Comparison of ENCODE assay signal across 8 cellular contexts in the genomic region with DNA sequence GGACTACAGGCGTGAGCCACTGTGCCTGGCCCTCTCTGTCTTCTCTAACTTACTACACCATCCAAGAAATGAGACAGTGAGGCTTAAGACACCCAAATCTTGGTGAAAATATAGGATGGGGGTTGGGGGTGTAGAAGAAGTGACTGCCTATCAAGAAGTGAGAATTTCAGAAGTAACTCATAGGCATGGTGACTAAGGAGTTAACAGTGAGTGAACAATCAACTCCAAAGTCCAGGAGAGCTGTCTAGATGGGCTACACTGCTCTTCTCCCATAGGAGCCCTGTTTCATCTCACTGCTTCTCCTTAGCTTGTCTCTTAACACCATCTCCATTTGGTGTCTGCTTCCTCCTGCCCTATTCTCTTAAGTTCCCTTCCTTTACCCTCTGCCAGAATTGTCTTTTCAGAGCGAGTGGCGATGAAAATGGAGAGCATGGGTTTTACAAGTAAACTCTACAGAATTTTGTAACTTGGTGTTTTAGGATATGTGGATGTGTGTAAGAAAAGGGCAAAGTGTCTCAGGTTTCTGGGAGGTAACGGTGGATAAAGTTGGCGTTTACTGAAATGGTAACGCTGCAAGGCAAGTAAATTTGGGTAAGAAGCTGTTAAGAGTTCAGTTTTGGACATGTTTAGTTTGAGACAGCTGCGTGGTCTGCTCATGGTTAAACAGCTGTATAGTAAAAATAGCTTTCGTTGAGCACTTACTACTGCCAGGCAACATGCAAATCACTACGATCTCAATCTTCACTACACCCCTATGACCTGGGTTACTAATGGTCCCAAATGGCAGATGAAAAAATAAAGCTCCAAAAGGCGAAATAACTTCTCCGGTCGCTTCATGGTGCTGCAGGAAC. TPM values are rescaled to one million over a fixed set of nuclear protein-coding genes. Genes with fewer than 3 reads are reported as not detected.
A peak's percentile ranks its signal among the peaks of the same experiment; 100 is the strongest.
DNase-seq lines count a peak whose midpoint lies in the region; ATAC-seq and TF ChIP-seq lines count a peak whose summit lies in the region.

No MANE protein-coding gene starts in this region.

- ATAC-seq in GM18909 (IDR thresholded peaks at IDR 0.05; ENCODE audit: poor library complexity, unreplicated experiment) (peak; percentile 64), HG03135 (IDR thresholded peaks at IDR 0.05; ENCODE audit: unreplicated experiment) (peak; percentile 59), heart left ventricle (peak; percentile 4 to 33 (median 18))

- H3K36me3 ChIP-seq in heart left ventricle: peaks cover 0 to 43% (median 30%) of the 10 kb centered on the region in 9 donors

- peak overlapping the region; percentile 96 for H3K4me3 Mint-ChIP-seq in activated CD4-positive, alpha-beta memory T cell treated with anti-CD3 and anti-CD28 coated beads for 36 hours

- peak overlapping the region; percentile 81 to 98 (median 93) for H3K27ac ChIP-seq in heart left ventricle

- H3K4me3 ChIP-seq in heart left ventricle: peak overlapping the region; percentile 63 to 93 (median 78)

- H3K9me3 Mint-ChIP-seq in activated CD4-positive, alpha-beta memory T cell treated with anti-CD3 and anti-CD28 coated beads for 36 hours: no peaks in the 10 kb centered on the region

- peaks cover 6 to 44% (median 25%) of the 10 kb centered on the region in 12 donors for H3K4me1 ChIP-seq in heart left ventricle

- WGBS in heart left ventricle, 4 donors: 3 to 4% (median 3%) methylated on average over 12 of the region's 12 CpGs

- H3K27me3 Mint-ChIP-seq in activated CD4-positive, alpha-beta memory T cell treated with anti-CD3 and anti-CD28 coated beads for 36 hours: no peaks in the 10 kb centered on the region

- peak; percentile 24 for DNase-seq in ACHN
- DNase-seq in activated CD4-positive, alpha-beta memory T cell treated with anti-CD3 and anti-CD28 coated beads for 36 hours: no peak
- DNase-seq in heart left ventricle: no peak
- peak; percentile 10 for DNase-seq in retina
- DNase-seq in Kasumi-1 (lab: John Stamatoyannopoulos, UW): no peak
- no peak for DNase-seq in HUDEP-2 (lab: John Stamatoyannopoulos, UW; ENCODE audit: unreplicated experiment in 76 of 76)

- H3K9me3 ChIP-seq in heart left ventricle: no peaks in the 10 kb centered on the region

- H3K27ac Mint-ChIP-seq in activated CD4-positive, alpha-beta memory T cell treated with anti-CD3 and anti-CD28 coated beads for 36 hours: peak overlapping the region; percentile 97

- POLR2A ChIA-PET in activated CD4-positive, alpha-beta memory T cell treated with anti-CD3 and anti-CD28 coated beads for 36 hours (lab: Charles Lee): interaction anchor here (0.6 to 2.5 kb wide), 8 partner anchors 8 to 1020 kb away, joined by 3 to 23 read pairs (median 4); partner anchors contain the start of gene USP53

- CTCF ChIA-PET in activated CD4-positive, alpha-beta memory T cell treated with anti-CD3 and anti-CD28 coated beads for 36 hours (lab: Charles Lee): interaction anchor here (0.6 to 4.4 kb wide), 9 partner anchors 10 to 527 kb away, joined by 3 to 35 read pairs (median 4); no protein-coding TSS in a partner anchor

- TF ChIP-seq POLR2A in heart left ventricle (IDR thresholded peaks at IDR 0.05): no peak

- no peak for TF ChIP-seq CTCF in heart left ventricle (IDR thresholded peaks at IDR 0.05)

- in situ Hi-C loops in ACHN (cut with HindIII; ENCODE audit: low pct_ligation_motif_present, low pct_unique_long_range_greater_than_20kb, low sequenced_read_pairs): no loop called here

- peaks cover 38% of the 10 kb centered on the region for H3K36me3 Mint-ChIP-seq in activated CD4-positive, alpha-beta memory T cell treated with anti-CD3 and anti-CD28 coated beads for 36 hours

- H3K27me3 ChIP-seq in heart left ventricle: no peaks in the 10 kb centered on the region

- peaks cover 30% of the 10 kb centered on the region for H3K4me1 Mint-ChIP-seq in activated CD4-positive, alpha-beta memory T cell treated with anti-CD3 and anti-CD28 coated beads for 36 hours (ENCODE audit: low read depth)

- intact Hi-C loops in activated CD4-positive, alpha-beta memory T cell treated with anti-CD3 and anti-CD28 coated beads for 36 hours (cut with micrococcal nuclease): loop anchor here (1.0 to 2.0 kb wide), 7 partner anchors 8 to 767 kb away; partner anchors contain the start of genes MAD2L1 and SEC24D
- intact Hi-C loops in heart left ventricle (cut with DNase I): loop anchor here in 2 of 10 donors (10.0 kb wide), 2 partner anchors 415 to 445 kb away; partner anchors contain the start of gene SYNPO2 (in 1 of the 2)

RNA-seq across cellular contexts. Expression of gene FABP2, which starts 22.5 kb away (rescaled TPM):
- total RNA-seq in activated CD4-positive, alpha-beta memory T cell treated with anti-CD3 and anti-CD28 coated beads for 36 hours: not detected
- total RNA-seq in heart left ventricle: 1 to 10 TPM in 2 of 9 donors, under 1 TPM in 1, not detected in 6; 0.15 to 2.9 (median 2.5) TPM
- polyA plus RNA-seq in heart left ventricle: 1 to 10 TPM in 1 of 2 donors, not detected in 1; 1.1 TPM

Comparison
In these comparisons a context has a peak if more than half of its experiments do, and no peak if none do; other contexts are left out.
1. DNase-seq: peak in ACHN (single experiment) and retina (single experiment); none in activated CD4-positive, alpha-beta memory T cell treated with anti-CD3 and anti-CD28 coated beads for 36 hours (single experiment), heart left ventricle (0 of 5), Kasumi-1 (0 of 2) and HUDEP-2 (0 of 76).
2. Peak in every context shown above with its lines, with median percentiles within 50 percentile points of each other: ATAC-seq.